1 cellular context compared by ENCODE assay signal in genomic region chr4:128700659-128701350, GRCh38.
TF ChIP-seq lines count a peak whose summit lies in the region.

No MANE protein-coding gene starts in this region.

TF ChIP-seq in HepG2, 621 proteins besides CTCF, POLR2A, EP300 and RAD21 (continued from another document):
- peak; percentile 57 to 64 for TF ChIP-seq MAFK (conservative IDR thresholded peaks at IDR 0.05 in 1 of 2, IDR thresholded peaks at IDR 0.05 in 1 of 2; ENCODE audit: low read length in 2 of 2)
- TF ChIP-seq MAFF (IDR thresholded peaks at IDR 0.05; ENCODE audit: low read depth, low read length): peak; percentile 37; the same call in 1 of the 2 replicates
